ENCODE assay signal across 19 cellular contexts in the genomic region with DNA sequence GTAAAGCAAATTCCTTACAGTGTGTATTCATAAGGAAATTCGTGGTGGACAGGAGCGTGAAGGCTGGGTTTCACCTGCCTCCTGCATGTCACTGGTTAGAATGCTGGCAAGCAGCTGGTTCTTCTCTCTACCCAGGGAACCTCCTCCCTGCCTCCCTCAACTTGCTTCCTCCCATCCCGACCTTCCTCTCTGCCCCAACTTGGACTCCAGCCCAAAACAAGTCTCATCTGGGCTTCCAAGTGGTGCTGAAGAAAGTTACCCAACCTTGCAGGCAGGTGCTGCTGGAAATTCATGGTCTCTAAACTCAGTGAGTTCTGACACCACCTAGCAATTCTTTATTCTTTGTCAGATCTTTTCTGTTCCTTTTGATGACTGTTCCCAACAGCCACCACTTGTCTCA.
A peak's percentile ranks its signal among the peaks of the same experiment; 100 is the strongest.
DNase-seq lines count a peak whose midpoint lies in the region; ATAC-seq and TF ChIP-seq lines count a peak whose summit lies in the region.
"Had no signal": no experiment of that assay in that cellular context is flagged by ENCODE, and none has a peak within 500 bp of the region (broad histone marks: within the 10 kb centered on the region; RNA-seq: fewer than 3 reads in every experiment).

No MANE protein-coding gene starts in this region.

- no peak for TF ChIP-seq CTCF in DND-41 (IDR thresholded peaks at IDR 0.05; ENCODE audit: borderline replicate concordance, extremely low read depth, low read length, poor library complexity, severe bottlenecking)

- no peak overlapping the region for H3K4me3 ChIP-seq in DND-41 (ENCODE audit: low read depth in 1 of 2, low read length in 2 of 2)
- H3K4me3 ChIP-seq: suprapubic skin, uterus had no signal

- no peak overlapping the region for H3K4me2 ChIP-seq in DND-41 (ENCODE audit: insufficient read depth, low read length)

- H3K9me3 ChIP-seq in DND-41 (ENCODE audit: insufficient read depth, low read length, severe bottlenecking), result no peaks in the 10 kb centered on the region
- H3K9me3 ChIP-seq: suprapubic skin, uterus had no signal

- peak overlapping the region; percentile 25; the same call in 1 of the 2 replicates for H3K27ac ChIP-seq in DND-41 (ENCODE audit: low read length)
- H3K27ac ChIP-seq: C4-2B, suprapubic skin, uterus had no signal

- CTCF ChIA-PET in activated CD8-positive, alpha-beta memory T cell treated with anti-CD3 and anti-CD28 coated beads, Interleukin-2, amount 10 ng/mL, durations not matched to agents 7 days and 5 days (lab: Charles Lee), result interaction anchor here (0.9 to 2.0 kb wide), 6 partner anchors 20 to 204 kb away, joined by 3 to 15 read pairs (median 4); no protein-coding TSS in a partner anchor

- no peaks in the 10 kb centered on the region for H3K27me3 ChIP-seq in DND-41 (ENCODE audit: insufficient read depth, low read length, poor library complexity)
- H3K27me3 ChIP-seq: suprapubic skin, uterus had no signal

- no peaks in the 10 kb centered on the region for H4K20me1 ChIP-seq in DND-41 (ENCODE audit: insufficient read depth, low read length)

- intact Hi-C loops in activated T-helper 1 cell treated with anti-CD3 and anti-CD28 coated beads, Interleukin-12 subunit alpha, Interleukin-12 subunit beta, Interleukin-2, Interleukin-4 antibody, amounts not matched to agents 30 ng/mL and 10 ng/mL and 1 ng/mL, durations not matched to agents 14 hours and 24 hours and 36 hours (cut with micrococcal nuclease), result no loop called here

- H3K4me1 ChIP-seq in DND-41 (ENCODE audit: insufficient read depth, low read length), result peaks cover 37% of the 10 kb centered on the region

- peaks cover 85% of the 10 kb centered on the region for H3K79me2 ChIP-seq in DND-41 (ENCODE audit: insufficient read depth, low read length)

- peaks cover 25% of the 10 kb centered on the region for H3K36me3 Mint-ChIP-seq in activated CD8-positive, alpha-beta memory T cell treated with anti-CD3 and anti-CD28 coated beads, Interleukin-2, amount 10 ng/mL, durations not matched to agents 7 days and 5 days
- peaks cover 24% of the 10 kb centered on the region for H3K36me3 Mint-ChIP-seq in activated T-helper 1 cell treated with anti-CD3 and anti-CD28 coated beads, Interleukin-12 subunit alpha, Interleukin-12 subunit beta, Interleukin-2, Interleukin-4 antibody, amounts not matched to agents 30 ng/mL and 10 ng/mL and 1 ng/mL, durations not matched to agents 14 hours and 24 hours and 36 hours (ENCODE audit: low read depth)
- H3K36me3 Mint-ChIP-seq in stimulated activated effector memory CD8-positive, alpha-beta T cell treated with anti-CD3 and anti-CD28 coated beads, Interleukin-12 subunit alpha, Interleukin-12 subunit beta, amount 100 ng/mL, for 72 hours, result peaks cover 80% of the 10 kb centered on the region

- H3K9me3 Mint-ChIP-seq in activated CD8-positive, alpha-beta memory T cell treated with anti-CD3 and anti-CD28 coated beads, Interleukin-2, amount 10 ng/mL, durations not matched to agents 7 days and 5 days (ENCODE audit: low read depth), result no peaks in the 10 kb centered on the region
- no peaks in the 10 kb centered on the region for H3K9me3 Mint-ChIP-seq in activated T-helper 1 cell treated with anti-CD3 and anti-CD28 coated beads, Interleukin-12 subunit alpha, Interleukin-12 subunit beta, Interleukin-2, Interleukin-4 antibody, amounts not matched to agents 30 ng/mL and 10 ng/mL and 1 ng/mL, durations not matched to agents 14 hours and 24 hours and 36 hours
- no peaks in the 10 kb centered on the region for H3K9me3 Mint-ChIP-seq in stimulated activated effector memory CD8-positive, alpha-beta T cell treated with anti-CD3 and anti-CD28 coated beads, Interleukin-12 subunit alpha, Interleukin-12 subunit beta, amount 100 ng/mL, for 72 hours
- H3K9me3 Mint-ChIP-seq: H9 had no signal

- peaks cover 4% of the 10 kb centered on the region; the same call in 1 of the 2 replicates for H3K36me3 ChIP-seq in DND-41 (ENCODE audit: insufficient read depth, low read length)
- H3K36me3 ChIP-seq: suprapubic skin, uterus had no signal

- no peak overlapping the region for H3K9ac ChIP-seq in DND-41 (ENCODE audit: low read depth, low read length)

- H3K4me3 Mint-ChIP-seq in activated CD8-positive, alpha-beta memory T cell treated with anti-CD3 and anti-CD28 coated beads, Interleukin-2, amount 10 ng/mL, durations not matched to agents 7 days and 5 days, result no peak overlapping the region
- H3K4me3 Mint-ChIP-seq in activated T-helper 1 cell treated with anti-CD3 and anti-CD28 coated beads, Interleukin-12 subunit alpha, Interleukin-12 subunit beta, Interleukin-2, Interleukin-4 antibody, amounts not matched to agents 30 ng/mL and 10 ng/mL and 1 ng/mL, durations not matched to agents 14 hours and 24 hours and 36 hours, result no peak overlapping the region
- no peak overlapping the region for H3K4me3 Mint-ChIP-seq in stimulated activated effector memory CD8-positive, alpha-beta T cell treated with anti-CD3 and anti-CD28 coated beads, Interleukin-12 subunit alpha, Interleukin-12 subunit beta, amount 100 ng/mL, for 72 hours
- H3K4me3 Mint-ChIP-seq: H9 had no signal

- peak overlapping the region; percentile 3 for H3K27ac Mint-ChIP-seq in activated CD8-positive, alpha-beta memory T cell treated with anti-CD3 and anti-CD28 coated beads, Interleukin-2, amount 10 ng/mL, durations not matched to agents 7 days and 5 days
- H3K27ac Mint-ChIP-seq in activated T-helper 1 cell treated with anti-CD3 and anti-CD28 coated beads, Interleukin-12 subunit alpha, Interleukin-12 subunit beta, Interleukin-2, Interleukin-4 antibody, amounts not matched to agents 30 ng/mL and 10 ng/mL and 1 ng/mL, durations not matched to agents 14 hours and 24 hours and 36 hours, result peak overlapping the region; percentile 13
- peak overlapping the region; percentile 84 for H3K27ac Mint-ChIP-seq in stimulated activated effector memory CD8-positive, alpha-beta T cell treated with anti-CD3 and anti-CD28 coated beads, Interleukin-12 subunit alpha, Interleukin-12 subunit beta, amount 100 ng/mL, for 72 hours
- H3K27ac Mint-ChIP-seq: H9 had no signal

- H3K27me3 Mint-ChIP-seq in activated CD8-positive, alpha-beta memory T cell treated with anti-CD3 and anti-CD28 coated beads, Interleukin-2, amount 10 ng/mL, durations not matched to agents 7 days and 5 days, result no peaks in the 10 kb centered on the region
- H3K27me3 Mint-ChIP-seq in activated T-helper 1 cell treated with anti-CD3 and anti-CD28 coated beads, Interleukin-12 subunit alpha, Interleukin-12 subunit beta, Interleukin-2, Interleukin-4 antibody, amounts not matched to agents 30 ng/mL and 10 ng/mL and 1 ng/mL, durations not matched to agents 14 hours and 24 hours and 36 hours (ENCODE audit: insufficient read depth), result no peaks in the 10 kb centered on the region

- H3K4me1 Mint-ChIP-seq in activated CD8-positive, alpha-beta memory T cell treated with anti-CD3 and anti-CD28 coated beads, Interleukin-2, amount 10 ng/mL, durations not matched to agents 7 days and 5 days, result peaks cover 61% of the 10 kb centered on the region
- H3K4me1 Mint-ChIP-seq in activated T-helper 1 cell treated with anti-CD3 and anti-CD28 coated beads, Interleukin-12 subunit alpha, Interleukin-12 subunit beta, Interleukin-2, Interleukin-4 antibody, amounts not matched to agents 30 ng/mL and 10 ng/mL and 1 ng/mL, durations not matched to agents 14 hours and 24 hours and 36 hours (ENCODE audit: low read depth), result peaks cover 65% of the 10 kb centered on the region
- H3K4me1 Mint-ChIP-seq in stimulated activated effector memory CD8-positive, alpha-beta T cell treated with anti-CD3 and anti-CD28 coated beads, Interleukin-12 subunit alpha, Interleukin-12 subunit beta, amount 100 ng/mL, for 72 hours, result peaks cover 77% of the 10 kb centered on the region

- ATAC-seq in activated CD8-positive, alpha-beta memory T cell treated with anti-CD3 and anti-CD28 coated beads, Interleukin-2, amount 10 ng/mL, durations not matched to agents 7 days and 5 days, result no peak
- ATAC-seq in DND-41 (ENCODE audit: insufficient read depth, low read depth) (no peak), HG03175 (IDR thresholded peaks at IDR 0.05; ENCODE audit: unreplicated experiment) (no peak), HG03135 (IDR thresholded peaks at IDR 0.05; ENCODE audit: unreplicated experiment) (no peak)
- ATAC-seq in stimulated activated effector memory CD8-positive, alpha-beta T cell treated with anti-CD3 and anti-CD28 coated beads, Interleukin-12 subunit alpha, Interleukin-12 subunit beta, amount 100 ng/mL, for 72 hours, result no peak

- no peak overlapping the region for H2AFZ ChIP-seq in DND-41 (ENCODE audit: low read depth, low read length)

- no peak for DNase-seq in activated CD8-positive, alpha-beta memory T cell treated with anti-CD3 and anti-CD28 coated beads, Interleukin-2, amount 10 ng/mL, durations not matched to agents 7 days and 5 days
- no peak for DNase-seq in activated CD8-positive, alpha-beta memory T cell treated with anti-CD3 and anti-CD28 coated beads, Interleukin-2, amount 50 U/mL, for 4 hours
- DNase-seq in DND-41, result no peak
- no peak for DNase-seq in activated T-helper 1 cell treated with anti-CD3 and anti-CD28 coated beads, Interleukin-12 subunit alpha, Interleukin-12 subunit beta, Interleukin-2, Interleukin-4 antibody, amounts not matched to agents 30 ng/mL and 10 ng/mL and 1 ng/mL, durations not matched to agents 14 hours and 24 hours and 36 hours (ENCODE audit: low spot score)
- no peak for DNase-seq in stimulated activated effector memory CD8-positive, alpha-beta T cell treated with anti-CD3 and anti-CD28 coated beads, Interleukin-12 subunit alpha, Interleukin-12 subunit beta, amount 100 ng/mL, for 72 hours (ENCODE audit: low spot score in 2 of 2)
- DNase-seq in kidney tubule cell (ENCODE audit: low spot score), result no peak
- DNase-seq: activated CD4-positive, alpha-beta T cell treated with anti-CD3 and anti-CD28 coated beads for 48 hours; activated naive CD4-positive, alpha-beta T cell treated with anti-CD3 and anti-CD28 coated beads, Interleukin-2, amount 50 U/mL, for 16 hours; effector CD4-positive, alpha-beta T cell; H9; mammary epithelial cell; NCI-H1092 treated with DMSO at 0.1 percent for 48 hours; stimulated activated CD4-positive, alpha-beta T cell treated with anti-CD3 and anti-CD28 coated beads, Interleukin-12 subunit alpha, Interleukin-12 subunit beta, amount 100 ng/mL, for 4 hours; SW 1271; uterus had no signal

Comparison
In these comparisons a context has a peak if more than half of its experiments do, and no peak if none do; other contexts are left out.
1. H3K27ac Mint-ChIP-seq: peak in every context shown above with its lines; median percentile 84 in stimulated activated effector memory CD8-positive, alpha-beta T cell treated with anti-CD3 and anti-CD28 coated beads, Interleukin-12 subunit alpha, Interleukin-12 subunit beta, amount 100 ng/mL, for 72 hours; 13 in activated T-helper 1 cell treated with anti-CD3 and anti-CD28 coated beads, Interleukin-12 subunit alpha, Interleukin-12 subunit beta, Interleukin-2, Interleukin-4 antibody, amounts not matched to agents 30 ng/mL and 10 ng/mL and 1 ng/mL, durations not matched to agents 14 hours and 24 hours and 36 hours; 3 in activated CD8-positive, alpha-beta memory T cell treated with anti-CD3 and anti-CD28 coated beads, Interleukin-2, amount 10 ng/mL, durations not matched to agents 7 days and 5 days.